In the genomic region with DNA sequence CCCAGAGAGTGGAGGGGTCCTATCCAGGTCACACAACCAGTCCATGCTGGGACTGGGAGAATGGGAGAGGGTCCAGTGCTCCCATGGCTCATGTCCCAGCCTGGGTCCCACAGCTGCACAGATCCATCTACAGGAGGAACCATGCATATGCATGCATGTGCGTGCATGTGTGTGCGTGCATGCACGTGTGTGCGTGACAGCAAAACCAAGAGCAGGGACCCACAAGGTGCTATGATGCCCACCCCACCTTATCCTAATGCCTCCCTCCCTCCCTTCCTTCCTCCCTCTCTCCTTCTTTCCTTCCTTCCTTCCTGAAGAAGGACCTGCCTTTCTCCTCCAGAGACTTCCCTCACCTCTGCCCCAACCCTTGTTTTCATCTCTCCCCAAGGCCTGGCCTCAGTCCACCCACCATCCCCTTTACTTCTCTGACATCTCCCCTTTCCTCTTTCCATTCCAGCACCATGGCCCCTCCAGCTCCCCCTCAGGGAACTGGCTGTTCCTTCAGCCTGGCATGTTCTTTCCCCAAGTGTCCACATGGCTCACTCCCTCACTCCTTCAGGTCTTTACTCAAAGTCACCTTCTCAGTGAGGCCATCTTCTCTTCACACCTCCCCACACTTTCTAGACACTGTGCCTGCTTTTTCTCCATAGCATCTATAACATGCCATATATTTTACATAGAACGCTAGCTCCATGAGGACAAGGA, we compare ENCODE assay signal across 2 cellular contexts.
TF ChIP-seq lines count a peak whose summit lies in the region.

No MANE protein-coding gene starts in this region.

TF ChIP-seq in HCT116, 20 proteins besides CTCF, POLR2A, EP300 and RAD21:
- no peak for TF ChIP-seq ZBTB33 (IDR thresholded peaks at IDR 0.05; ENCODE audit: extremely low read depth, insufficient replicate concordance, low read length)
- no peak for TF ChIP-seq EZH2 (IDR thresholded peaks at IDR 0.05)
- TF ChIP-seq SP1 (IDR thresholded peaks at IDR 0.05; ENCODE audit: low read depth) = no peak
- no peak for TF ChIP-seq YY1 (IDR thresholded peaks at IDR 0.05; ENCODE audit: extremely low read depth, insufficient replicate concordance, low read depth, low read length)
- no peak for TF ChIP-seq ZFX (IDR thresholded peaks at IDR 0.05)

TF ChIP-seq in WTC11, 78 proteins besides CTCF, POLR2A, EP300 and RAD21:
- TF ChIP-seq RORB (CRISPR knock-in tag; IDR thresholded peaks at IDR 0.05) (no peak), ZNF121 (CRISPR knock-in tag; IDR thresholded peaks at IDR 0.05) (no peak), NR2C2 (CRISPR knock-in tag; IDR thresholded peaks at IDR 0.05) (no peak), E2F1 (CRISPR knock-in tag; IDR thresholded peaks at IDR 0.05) (no peak), TEAD4 (CRISPR knock-in tag; IDR thresholded peaks at IDR 0.05) (no peak), ZNF532 (CRISPR knock-in tag; IDR thresholded peaks at IDR 0.05; ENCODE audit: borderline replicate concordance) (no peak)
- TF ChIP-seq, protein P1, sequence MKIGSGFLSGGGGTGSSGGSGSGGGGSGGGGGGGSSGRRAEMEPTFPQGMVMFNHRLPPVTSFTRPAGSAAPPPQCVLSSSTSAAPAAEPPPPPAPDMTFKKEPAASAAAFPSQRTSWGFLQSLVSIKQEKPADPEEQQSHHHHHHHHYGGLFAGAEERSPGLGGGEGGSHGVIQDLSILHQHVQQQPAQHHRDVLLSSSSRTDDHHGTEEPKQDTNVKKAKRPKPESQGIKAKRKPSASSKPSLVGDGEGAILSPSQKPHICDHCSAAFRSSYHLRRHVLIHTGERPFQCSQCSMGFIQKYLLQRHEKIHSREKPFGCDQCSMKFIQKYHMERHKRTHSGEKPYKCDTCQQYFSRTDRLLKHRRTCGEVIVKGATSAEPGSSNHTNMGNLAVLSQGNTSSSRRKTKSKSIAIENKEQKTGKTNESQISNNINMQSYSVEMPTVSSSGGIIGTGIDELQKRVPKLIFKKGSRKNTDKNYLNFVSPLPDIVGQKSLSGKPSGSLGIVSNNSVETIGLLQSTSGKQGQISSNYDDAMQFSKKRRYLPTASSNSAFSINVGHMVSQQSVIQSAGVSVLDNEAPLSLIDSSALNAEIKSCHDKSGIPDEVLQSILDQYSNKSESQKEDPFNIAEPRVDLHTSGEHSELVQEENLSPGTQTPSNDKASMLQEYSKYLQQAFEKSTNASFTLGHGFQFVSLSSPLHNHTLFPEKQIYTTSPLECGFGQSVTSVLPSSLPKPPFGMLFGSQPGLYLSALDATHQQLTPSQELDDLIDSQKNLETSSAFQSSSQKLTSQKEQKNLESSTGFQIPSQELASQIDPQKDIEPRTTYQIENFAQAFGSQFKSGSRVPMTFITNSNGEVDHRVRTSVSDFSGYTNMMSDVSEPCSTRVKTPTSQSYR (CRISPR knock-in tag; IDR thresholded peaks at IDR 0.05) = no peak
TF ChIP-seq in WTC11: peak in this region for 0.
